Comparison of ENCODE assay signal across 8 cellular contexts in the genomic region with DNA sequence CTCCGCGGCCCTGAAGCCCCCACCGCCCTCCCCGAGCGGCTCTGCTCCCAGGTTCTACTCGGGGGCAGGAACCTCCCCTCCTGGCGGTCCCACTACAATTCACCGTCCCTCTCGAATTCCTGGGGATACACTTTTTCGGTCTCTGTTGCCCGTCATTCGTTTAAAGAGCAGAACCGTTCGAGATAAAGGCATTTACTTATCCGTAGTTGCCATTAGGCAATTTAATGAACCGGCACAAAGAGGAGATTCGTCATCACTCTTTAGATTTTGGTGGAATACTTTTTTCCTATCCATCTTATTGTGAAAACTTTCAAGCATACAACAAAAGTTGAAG. TPM values are rescaled to one million over a fixed set of nuclear protein-coding genes. Genes with fewer than 3 reads are reported as not detected.
DNase-seq lines count a peak whose midpoint lies in the region; ATAC-seq and TF ChIP-seq lines count a peak whose summit lies in the region.

No MANE protein-coding gene starts in this region.

- DNase-seq in H7 = peak; percentile 63
- DNase-seq in OCI-M1 (lab: John Stamatoyannopoulos, UW) = peak; percentile 68
- no peak for DNase-seq in esophagus muscularis mucosa (ENCODE audit: extremely low spot score)
- no peak for DNase-seq in stimulated activated CD4-positive, alpha-beta T cell treated with anti-CD3 and anti-CD28 coated beads, Interleukin-12 subunit alpha, Interleukin-12 subunit beta, amount 100 ng/mL, for 4 hours

- no peak for TF ChIP-seq CTCF in esophagus muscularis mucosa (IDR thresholded peaks at IDR 0.05)

- H3K4me1 ChIP-seq in esophagus muscularis mucosa = peaks cover 17 to 31% (median 28%) of the 10 kb centered on the region in 4 donors
- H3K4me1 ChIP-seq in rectal smooth muscle tissue (ENCODE audit: control insufficient read depth, insufficient read depth, low read length) = no peaks in the 10 kb centered on the region

- peaks cover 20% of the 10 kb centered on the region for H3K36me3 ChIP-seq in H7 (replicated peaks; ENCODE audit: control insufficient read depth, insufficient read depth, low read length)
- H3K36me3 ChIP-seq in esophagus muscularis mucosa = no peaks in the 10 kb centered on the region
- H3K36me3 ChIP-seq in rectal smooth muscle tissue (ENCODE audit: control insufficient read depth, insufficient read depth, low read length) = no peaks in the 10 kb centered on the region

- intact Hi-C loops in esophagus muscularis mucosa (cut with DNase I) = loop anchor here (10.0 kb wide), 1 partner anchor 531 kb away; no protein-coding TSS in a partner anchor

- H3K27me3 ChIP-seq in H7 (ENCODE audit: control insufficient read depth, insufficient read depth, low read length) = no peaks in the 10 kb centered on the region
- peaks cover 0 to 90% (median 32%) of the 10 kb centered on the region in 4 donors for H3K27me3 ChIP-seq in esophagus muscularis mucosa
- H3K27me3 ChIP-seq in rectal smooth muscle tissue (ENCODE audit: control insufficient read depth, insufficient read depth, low read length) = peaks cover 10% of the 10 kb centered on the region

- H3K9ac ChIP-seq in rectal smooth muscle tissue (ENCODE audit: low read length) = no peak overlapping the region

- H3K27ac ChIP-seq in esophagus muscularis mucosa (replicated peaks in 1 of 4) = no peak overlapping the region
- H3K27ac ChIP-seq in rectal smooth muscle tissue (ENCODE audit: low read depth, low read length) = no peak overlapping the region

- 3% methylated on average over 12 of the region's 17 CpGs for WGBS in esophagus muscularis mucosa

- no peaks in the 10 kb centered on the region for H3K9me3 ChIP-seq in esophagus muscularis mucosa

- TF ChIP-seq POLR2A in esophagus muscularis mucosa (IDR thresholded peaks at IDR 0.05; ENCODE audit: low read depth) = no peak

- no peak for TF ChIP-seq EP300 in esophagus muscularis mucosa (IDR thresholded peaks at IDR 0.05)

- H3K4me3 ChIP-seq in H7 (ENCODE audit: insufficient read depth, low read depth, low read length) (peak overlapping the region; percentile 77), esophagus muscularis mucosa (peak overlapping the region; percentile 52 to 60 (median 56)), rectal smooth muscle tissue (ENCODE audit: low read length) (peak overlapping the region; percentile 69)

- ATAC-seq in HG02759 (IDR thresholded peaks at IDR 0.05; ENCODE audit: unreplicated experiment) = no peak
- no peak for ATAC-seq in GM18868 (IDR thresholded peaks at IDR 0.05; ENCODE audit: unreplicated experiment)
- ATAC-seq in GM21447 (IDR thresholded peaks at IDR 0.05; ENCODE audit: unreplicated experiment) = no peak

RNA-seq across cellular contexts. Expression of gene CD24, which starts 1.1 kb away (rescaled TPM):
- 1,059 and 1,266 TPM in 2 replicates for total RNA-seq in H7 (2014; rRNA removed; shearing (Covaris generic))
- 10 to 100 TPM in 1 of 4 donors, 1 to 10 TPM in 3; 1.1 to 10.4 (median 2.2) TPM for total RNA-seq in esophagus muscularis mucosa

RNA-seq across cellular contexts. Expression of gene MTRES1, which starts 52.3 kb away (rescaled TPM):
- 19.4 and 23.5 TPM in 2 replicates for total RNA-seq in H7 (2014; rRNA removed; shearing (Covaris generic))
- 10 to 100 TPM; 11.8 to 23.3 (median 15.7) TPM for total RNA-seq in esophagus muscularis mucosa

Comparison
In these comparisons a context has a peak if more than half of its experiments do, and no peak if none do; other contexts are left out.
1. DNase-seq: peak in H7 (single experiment) and OCI-M1 (single experiment); none in esophagus muscularis mucosa (single experiment) and stimulated activated CD4-positive, alpha-beta T cell treated with anti-CD3 and anti-CD28 coated beads, Interleukin-12 subunit alpha, Interleukin-12 subunit beta, amount 100 ng/mL, for 4 hours (single experiment).
2. RNA of gene CD24, which starts 1.1 kb away (total RNA-seq): 1,059 to 1,266 TPM in H7; 1.1 to 10.4 TPM in esophagus muscularis mucosa; every median in the first group is over 10 times any median in the second.
3. Peak in every context shown above with its lines, with median percentiles within 50 percentile points of each other: H3K4me3 ChIP-seq.